ENCODE assay signal across 8 cellular contexts in genomic region chr1:84753516-84754375, GRCh38.
A peak's percentile ranks its signal among the peaks of the same experiment; 100 is the strongest.
DNase-seq lines count a peak whose midpoint lies in the region; ATAC-seq and TF ChIP-seq lines count a peak whose summit lies in the region.

No MANE protein-coding gene starts in this region.

- H3K4me1 ChIP-seq in NT2/D1 (ENCODE audit: insufficient read depth, insufficient read length), result no peaks in the 10 kb centered on the region

- H3K27me3 Mint-ChIP-seq in naive thymus-derived CD8-positive, alpha-beta T cell, result peaks cover 4 to 22% (median 7%) of the 10 kb centered on the region in 5 donors
- H3K27me3 Mint-ChIP-seq in stimulated activated memory B cell treated with anti-CD40 and anti-IgM and Interleukin-4, amounts not matched to agents 10 μg/mL and 1 μg/mL and 100 μg/mL, for 72 hours, result peaks cover 37% of the 10 kb centered on the region

- peaks cover 0 to 5% (median 0%) of the 10 kb centered on the region in 3 donors for H3K36me3 Mint-ChIP-seq in naive thymus-derived CD8-positive, alpha-beta T cell
- no peaks in the 10 kb centered on the region for H3K36me3 Mint-ChIP-seq in stimulated activated memory B cell treated with anti-CD40 and anti-IgM and Interleukin-4, amounts not matched to agents 10 μg/mL and 1 μg/mL and 100 μg/mL, for 72 hours

- H3K9ac ChIP-seq in NT2/D1 (ENCODE audit: insufficient read length, low read depth), result no peak overlapping the region

- peak; percentile 65 for ATAC-seq in GM19372 (IDR thresholded peaks at IDR 0.05; ENCODE audit: low read depth, unreplicated experiment)
- ATAC-seq in naive thymus-derived CD8-positive, alpha-beta T cell, result peak; percentile 83 to 95
- peak; percentile 84 for ATAC-seq in stimulated activated memory B cell treated with anti-CD40 and anti-IgM and Interleukin-4, amounts not matched to agents 10 μg/mL and 1 μg/mL and 100 μg/mL, for 72 hours

- DNase-seq in CD1c-positive myeloid dendritic cell (ENCODE audit: extremely low spot score) (peak; percentile 69), HS-27A (ENCODE audit: low read depth) (peak; percentile 30), NT2/D1 (ENCODE audit: low read depth, low spot score) (peak; percentile 83), activated T-cell treated with anti-CD3 and anti-CD28 coated beads for 1 hour (ENCODE audit: low read depth) (peak; percentile 64), erythroblast (lab: John Stamatoyannopoulos, UW) (peak; percentile 71 to 84)
- peak; percentile 58 to 81 (median 68) for DNase-seq in naive thymus-derived CD8-positive, alpha-beta T cell

- H3K27me3 ChIP-seq in NT2/D1 (ENCODE audit: insufficient read depth, insufficient read length), result no peaks in the 10 kb centered on the region

- TF ChIP-seq POLR2A in erythroblast (IDR thresholded peaks at IDR 0.05; ENCODE audit: low read length), result no peak

- H3K9me3 ChIP-seq in NT2/D1 (ENCODE audit: insufficient read depth, low read length), result no peaks in the 10 kb centered on the region

- POLR2A ChIA-PET in naive thymus-derived CD8-positive, alpha-beta T cell (lab: Charles Lee), result interaction anchor here (0.6 to 1.3 kb wide), 3 partner anchors 44 to 610 kb away, joined by 3 to 4 read pairs (median 3); no protein-coding TSS in a partner anchor

- no peaks in the 10 kb centered on the region for H3K36me3 ChIP-seq in NT2/D1 (ENCODE audit: insufficient read depth, insufficient read length, low read length)

- H3K4me3 Mint-ChIP-seq in naive thymus-derived CD8-positive, alpha-beta T cell, result no peak overlapping the region
- no peak overlapping the region for H3K4me3 Mint-ChIP-seq in stimulated activated memory B cell treated with anti-CD40 and anti-IgM and Interleukin-4, amounts not matched to agents 10 μg/mL and 1 μg/mL and 100 μg/mL, for 72 hours

- H3K4me3 ChIP-seq in NT2/D1 (ENCODE audit: insufficient read length, low read depth), result no peak overlapping the region

- H3K9me3 Mint-ChIP-seq in naive thymus-derived CD8-positive, alpha-beta T cell, result no peaks in the 10 kb centered on the region
- no peaks in the 10 kb centered on the region for H3K9me3 Mint-ChIP-seq in stimulated activated memory B cell treated with anti-CD40 and anti-IgM and Interleukin-4, amounts not matched to agents 10 μg/mL and 1 μg/mL and 100 μg/mL, for 72 hours

- peak overlapping the region in 2 of 10 donors; percentile 46 to 58 for H3K27ac Mint-ChIP-seq in naive thymus-derived CD8-positive, alpha-beta T cell
- H3K27ac Mint-ChIP-seq in stimulated activated memory B cell treated with anti-CD40 and anti-IgM and Interleukin-4, amounts not matched to agents 10 μg/mL and 1 μg/mL and 100 μg/mL, for 72 hours, result no peak overlapping the region

- H3K4me1 Mint-ChIP-seq in naive thymus-derived CD8-positive, alpha-beta T cell, result peaks cover 0 to 9% (median 3%) of the 10 kb centered on the region in 4 donors
- peaks cover 6% of the 10 kb centered on the region for H3K4me1 Mint-ChIP-seq in stimulated activated memory B cell treated with anti-CD40 and anti-IgM and Interleukin-4, amounts not matched to agents 10 μg/mL and 1 μg/mL and 100 μg/mL, for 72 hours

Comparison
In these comparisons a context has a peak if more than half of its experiments do, and no peak if none do; other contexts are left out.
1. DNase-seq: peak in every context shown above with its lines; median percentile 83 in NT2/D1; 78 in erythroblast; 69 in CD1c-positive myeloid dendritic cell; 68 in naive thymus-derived CD8-positive, alpha-beta T cell; 64 in activated T-cell treated with anti-CD3 and anti-CD28 coated beads for 1 hour; 30 in HS-27A.